1 cellular context compared by ENCODE assay signal in genomic region chr6:70150521-70150920, GRCh38.
TF ChIP-seq lines count a peak whose summit lies in the region.

No MANE protein-coding gene starts in this region.

TF ChIP-seq in GM23338, 12 proteins besides CTCF, POLR2A, EP300 and RAD21 (continued from another document):
- TF ChIP-seq REST (IDR thresholded peaks at IDR 0.05; ENCODE audit: unreplicated experiment) (no peak), ETS1 (IDR thresholded peaks at IDR 0.05) (no peak), NANOG (IDR thresholded peaks at IDR 0.05; ENCODE audit: borderline replicate concordance) (no peak), POLR2AphosphoS5 (IDR thresholded peaks at IDR 0.05; ENCODE audit: low read depth) (no peak), STAT1 (IDR thresholded peaks at IDR 0.05; ENCODE audit: unreplicated experiment) (no peak), JUNB (IDR thresholded peaks at IDR 0.05; ENCODE audit: unreplicated experiment) (no peak), ZNF114 (CRISPR knock-in tag; IDR thresholded peaks at IDR 0.05) (no peak)
